8 cellular contexts compared by ENCODE assay signal in the genomic region with DNA sequence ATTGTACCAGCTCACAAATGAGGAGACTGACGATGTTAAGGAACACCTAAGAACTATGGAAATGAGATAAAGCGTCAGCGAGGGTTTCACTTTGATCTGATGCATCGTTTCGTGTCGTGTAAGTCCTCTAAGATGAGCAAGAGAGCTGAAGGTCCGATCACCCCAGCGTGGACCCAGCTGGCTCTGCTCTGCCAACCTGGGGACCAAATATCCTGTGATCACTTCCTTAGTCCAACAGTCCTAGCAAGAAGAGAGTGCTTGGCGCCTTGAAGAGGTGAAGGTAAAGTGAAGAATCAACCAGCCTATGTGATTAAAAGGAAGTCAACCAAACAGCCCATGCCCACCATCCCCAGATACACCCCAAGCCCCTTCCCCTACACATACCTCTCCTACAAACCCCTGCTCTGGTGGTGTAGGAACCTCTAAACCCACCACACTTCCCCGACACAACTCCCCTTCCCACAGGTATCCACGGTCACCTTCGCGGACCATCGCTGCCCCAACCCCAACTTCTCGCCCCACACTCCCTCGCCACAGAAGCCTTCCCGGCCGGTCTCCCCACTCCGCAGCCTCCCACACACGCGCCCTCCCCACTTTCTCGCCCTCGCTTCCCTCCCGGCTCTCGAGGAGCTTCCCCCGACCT. TPM values are rescaled to one million over a fixed set of nuclear protein-coding genes. Genes with fewer than 3 reads are reported as not detected.
A peak's percentile ranks its signal among the peaks of the same experiment; 100 is the strongest.
DNase-seq lines count a peak whose midpoint lies in the region; ATAC-seq and TF ChIP-seq lines count a peak whose summit lies in the region.

No MANE protein-coding gene starts in this region.

- H3K4me1 Mint-ChIP-seq in activated CD4-positive, alpha-beta memory T cell treated with anti-CD3 and anti-CD28 coated beads for 36 hours (ENCODE audit: low read depth) = peaks cover 34% of the 10 kb centered on the region

- peak overlapping the region; percentile 98 for H3K9ac ChIP-seq in neuronal stem cell (ENCODE audit: low read depth, low read length, poor library complexity)

- H3K27me3 Mint-ChIP-seq in activated CD4-positive, alpha-beta memory T cell treated with anti-CD3 and anti-CD28 coated beads for 36 hours = no peaks in the 10 kb centered on the region

- peak; percentile 22 for DNase-seq in NCI-H1092 treated with DMSO at 0.1 percent for 48 hours (lab: John Stamatoyannopoulos, UW)
- DNase-seq in NCI-H1092 (lab: John Stamatoyannopoulos, UW) = no peak
- peak; percentile 8 for DNase-seq in HuH-7 (ENCODE audit: low spot score)
- peak; percentile 68 for DNase-seq in activated CD4-positive, alpha-beta memory T cell treated with anti-CD3 and anti-CD28 coated beads for 36 hours
- no peak for DNase-seq in esophagus muscularis mucosa (ENCODE audit: extremely low spot score)
- no peak for DNase-seq in neuronal stem cell (ENCODE audit: low spot score)
- no peak for DNase-seq in vagina (ENCODE audit: extremely low spot score in 2 of 2)

- H3K79me1 ChIP-seq in neuronal stem cell (ENCODE audit: low read depth, low read length) = peaks cover 6% of the 10 kb centered on the region

- H3K4me3 ChIP-seq in esophagus muscularis mucosa (peak overlapping the region; percentile 86 to 100 (median 96)), neuronal stem cell (ENCODE audit: low read length in 2 of 2) (peak overlapping the region; percentile 95 to 97), vagina (peak overlapping the region; percentile 96 to 99)

- H3K36me3 ChIP-seq in esophagus muscularis mucosa = no peaks in the 10 kb centered on the region
- H3K36me3 ChIP-seq in neuronal stem cell (replicated peaks in 1 of 2; ENCODE audit: control insufficient read depth in 2 of 2, insufficient read depth in 2 of 2, low read length in 2 of 2) = peaks cover 0 to 11% of the 10 kb centered on the region in 2 donors
- no peaks in the 10 kb centered on the region for H3K36me3 ChIP-seq in vagina

- H3K23ac ChIP-seq in neuronal stem cell (ENCODE audit: low read depth, low read length, poor library complexity) = peak overlapping the region; percentile 87

- TF ChIP-seq CTCF in esophagus muscularis mucosa (IDR thresholded peaks at IDR 0.05) (no peak), vagina (IDR thresholded peaks at IDR 0.05) (no peak)

- H3K14ac ChIP-seq in neuronal stem cell (ENCODE audit: low read length) = peak overlapping the region; percentile 97

- no peak for ATAC-seq in GM21528 (IDR thresholded peaks at IDR 0.05; ENCODE audit: low FRiP score, unreplicated experiment)

- H2AFZ ChIP-seq in neuronal stem cell (ENCODE audit: low read length) = peak overlapping the region; percentile 100

- H3K9me3 ChIP-seq in esophagus muscularis mucosa = no peaks in the 10 kb centered on the region
- no peaks in the 10 kb centered on the region for H3K9me3 ChIP-seq in neuronal stem cell (replicated peaks in 1 of 2; ENCODE audit: control insufficient read depth in 2 of 2, insufficient read depth in 1 of 2, low read depth in 1 of 2, low read length in 2 of 2)
- H3K9me3 ChIP-seq in vagina = no peaks in the 10 kb centered on the region

- peak overlapping the region; percentile 100 for H3K4me3 Mint-ChIP-seq in activated CD4-positive, alpha-beta memory T cell treated with anti-CD3 and anti-CD28 coated beads for 36 hours

- CTCF ChIA-PET in activated CD4-positive, alpha-beta memory T cell treated with anti-CD3 and anti-CD28 coated beads for 36 hours (lab: Charles Lee) = interaction anchor here (1.4 to 1.8 kb wide), 3 partner anchors 26 to 88 kb away, joined by 5 to 8 read pairs (median 6); no protein-coding TSS in a partner anchor

- H3K27ac ChIP-seq in esophagus muscularis mucosa (replicated peaks in 1 of 4) = peak overlapping the region; percentile 87 to 98 (median 96)
- H3K27ac ChIP-seq in neuronal stem cell (replicated peaks; ENCODE audit: low read length) = peak overlapping the region; percentile 88
- peak overlapping the region; percentile 95 for H3K27ac ChIP-seq in vagina

- peak overlapping the region; percentile 98 for H3K18ac ChIP-seq in neuronal stem cell (ENCODE audit: low read length)

- no peak for TF ChIP-seq EP300 in esophagus muscularis mucosa (IDR thresholded peaks at IDR 0.05)

- no peak overlapping the region for H3K4ac ChIP-seq in neuronal stem cell (ENCODE audit: low read length)

- no peak overlapping the region for H2BK120ac ChIP-seq in neuronal stem cell (ENCODE audit: low read depth, low read length)

- peak overlapping the region; percentile 41 for H2BK12ac ChIP-seq in neuronal stem cell (ENCODE audit: low read length)

- TF ChIP-seq POLR2A in esophagus muscularis mucosa (IDR thresholded peaks at IDR 0.05; ENCODE audit: low read depth) (no peak), vagina (IDR thresholded peaks at IDR 0.05) (no peak)

- peaks cover 14 to 38% (median 25%) of the 10 kb centered on the region in 4 donors for H3K4me1 ChIP-seq in esophagus muscularis mucosa
- peaks cover 0 to 10% of the 10 kb centered on the region in 2 donors for H3K4me1 ChIP-seq in neuronal stem cell (ENCODE audit: control insufficient read depth in 2 of 2, insufficient read depth in 1 of 2, low read depth in 1 of 2, low read length in 2 of 2)
- peaks cover 21% of the 10 kb centered on the region for H3K4me1 ChIP-seq in vagina

- H3K27me3 ChIP-seq in esophagus muscularis mucosa (no peaks in the 10 kb centered on the region), neuronal stem cell (ENCODE audit: control insufficient read depth in 3 of 3, insufficient read depth in 3 of 3, low read depth in 1 of 3, low read length in 3 of 3) (no peaks in the 10 kb centered on the region), vagina (no peaks in the 10 kb centered on the region)

- no peaks in the 10 kb centered on the region for H3K9me3 Mint-ChIP-seq in activated CD4-positive, alpha-beta memory T cell treated with anti-CD3 and anti-CD28 coated beads for 36 hours

- peak overlapping the region; percentile 99 for H2BK5ac ChIP-seq in neuronal stem cell (ENCODE audit: low read length)

- under 1% methylated on average over 25 of the region's 26 CpGs for WGBS in esophagus muscularis mucosa
- WGBS in neuronal stem cell (ENCODE audit: extremely low coverage in 2 of 2, insufficient read length in 2 of 2, insufficient replicate concordance in 1 of 2), 2 donors = no CpG with 5 or more reads among the region's 26 CpGs

- POLR2A ChIA-PET in activated CD4-positive, alpha-beta memory T cell treated with anti-CD3 and anti-CD28 coated beads for 36 hours (lab: Charles Lee) = interaction anchor here (1.1 to 3.0 kb wide), 7 partner anchors 11 to 154 kb away, joined by 3 to 12 read pairs (median 5); a partner anchor contains a TSS

- peak overlapping the region; percentile 63 for H2BK15ac ChIP-seq in neuronal stem cell (ENCODE audit: low read length)

- peak overlapping the region; percentile 91 for H2AK5ac ChIP-seq in neuronal stem cell (ENCODE audit: low read depth, low read length)

- peak overlapping the region; percentile 86 for H3K4me2 ChIP-seq in neuronal stem cell (ENCODE audit: insufficient read depth, low read length, poor library complexity, severe bottlenecking)

- H3K27ac Mint-ChIP-seq in activated CD4-positive, alpha-beta memory T cell treated with anti-CD3 and anti-CD28 coated beads for 36 hours = peak overlapping the region; percentile 98

- intact Hi-C loops in activated CD4-positive, alpha-beta memory T cell treated with anti-CD3 and anti-CD28 coated beads for 36 hours (cut with micrococcal nuclease) = loop anchor here (2.0 to 10.0 kb wide), 3 partner anchors 153 to 739 kb away; a partner anchor contains a TSS
- intact Hi-C loops in esophagus muscularis mucosa (cut with DNase I) (loop anchor here (2.0 kb wide), 1 partner anchor 27 kb away; a partner anchor contains a TSS), vagina (cut with DNase I) (no loop called here)

- H3K36me3 Mint-ChIP-seq in activated CD4-positive, alpha-beta memory T cell treated with anti-CD3 and anti-CD28 coated beads for 36 hours = peaks cover 6% of the 10 kb centered on the region

- H4K8ac ChIP-seq in neuronal stem cell (ENCODE audit: low read depth, low read length) = no peak overlapping the region

- H4K91ac ChIP-seq in neuronal stem cell (ENCODE audit: low read depth, low read length, poor library complexity) = peak overlapping the region; percentile 40

RNA-seq across cellular contexts. Expression of a gene that starts 0.7 kb away (rescaled TPM):
- 10 to 100 TPM; 29.5 to 32.0 TPM for total RNA-seq in activated CD4-positive, alpha-beta memory T cell treated with anti-CD3 and anti-CD28 coated beads for 36 hours
- total RNA-seq in esophagus muscularis mucosa = 10 to 100 TPM; 26.0 to 38.6 (median 28.0) TPM
- 26.1 TPM for polyA plus RNA-seq in neuronal stem cell (2013, experiment 1 of 2)
- 28.2 TPM for polyA plus RNA-seq in neuronal stem cell (2013, experiment 2 of 2)
- total RNA-seq in vagina = 21.6 TPM

RNA-seq across cellular contexts. Expression of a gene that starts 26.9 kb away (rescaled TPM):
- 10 to 100 TPM; 16.2 to 17.1 TPM for total RNA-seq in activated CD4-positive, alpha-beta memory T cell treated with anti-CD3 and anti-CD28 coated beads for 36 hours
- total RNA-seq in esophagus muscularis mucosa (10 to 100 TPM; 19.2 to 44.4 (median 24.2) TPM), vagina (13.3 TPM)
- polyA plus RNA-seq in neuronal stem cell (2013, experiment 1 of 2) = 17.4 TPM
- 18.3 TPM for polyA plus RNA-seq in neuronal stem cell (2013, experiment 2 of 2)

Comparison
In these comparisons a context has a peak if more than half of its experiments do, and no peak if none do; other contexts are left out.
1. DNase-seq: peak in NCI-H1092 treated with DMSO at 0.1 percent for 48 hours (single experiment), HuH-7 (single experiment) and activated CD4-positive, alpha-beta memory T cell treated with anti-CD3 and anti-CD28 coated beads for 36 hours (single experiment); none in NCI-H1092 (single experiment), esophagus muscularis mucosa (single experiment), neuronal stem cell (single experiment) and vagina (0 of 2).
2. Peak in every context shown above with its lines, with median percentiles within 50 percentile points of each other: H3K27ac ChIP-seq and H3K4me3 ChIP-seq.